In genomic region chr22:31614781-31615480, GRCh38 we compare ENCODE assay signal across 13 cellular contexts. TPM values are rescaled to one million over a fixed set of nuclear protein-coding genes. Genes with fewer than 3 reads are reported as not detected.
DNase-seq lines count a peak whose midpoint lies in the region; ATAC-seq and TF ChIP-seq lines count a peak whose summit lies in the region.
"Had no signal": no experiment of that assay in that cellular context is flagged by ENCODE, and none has a peak within 500 bp of the region (broad histone marks: within the 10 kb centered on the region; RNA-seq: fewer than 3 reads in every experiment).

No MANE protein-coding gene starts in this region.

- peaks cover 74% of the 10 kb centered on the region for H3K36me3 Mint-ChIP-seq in CD8-positive, alpha-beta T cell
- H3K36me3 Mint-ChIP-seq in activated T-helper 2 cell treated with anti-CD3 and anti-CD28 coated beads, Interferon-gamma antibody, Interleukin-2, Interleukin-4, amounts not matched to agents 10 μg/mL and 5 μg/mL and 100 μg/mL, durations not matched to agents 14 hours and 24 hours and 36 hours (ENCODE audit: low read depth), result peaks cover 67% of the 10 kb centered on the region
- H3K36me3 Mint-ChIP-seq in naive thymus-derived CD8-positive, alpha-beta T cell, result peaks cover 0 to 52% (median 2%) of the 10 kb centered on the region in 3 donors
- peaks cover 21% of the 10 kb centered on the region for H3K36me3 Mint-ChIP-seq in endothelial cell (ENCODE audit: low read depth, unreplicated experiment)

- intact Hi-C loops in CD8-positive, alpha-beta T cell (cut with DNase I, micrococcal nuclease), result no loop called here
- intact Hi-C loops in activated T-helper 2 cell treated with anti-CD3 and anti-CD28 coated beads, Interferon-gamma antibody, Interleukin-2, Interleukin-4, amounts not matched to agents 10 μg/mL and 5 μg/mL and 100 μg/mL, durations not matched to agents 14 hours and 24 hours and 36 hours (cut with micrococcal nuclease), result no loop called here

- H3K4me3 Mint-ChIP-seq in CD8-positive, alpha-beta T cell, result no peak overlapping the region
- no peak overlapping the region for H3K4me3 Mint-ChIP-seq in activated T-helper 2 cell treated with anti-CD3 and anti-CD28 coated beads, Interferon-gamma antibody, Interleukin-2, Interleukin-4, amounts not matched to agents 10 μg/mL and 5 μg/mL and 100 μg/mL, durations not matched to agents 14 hours and 24 hours and 36 hours (ENCODE audit: low read depth)
- peak overlapping the region in 1 of 10 donors; percentile 4 for H3K4me3 Mint-ChIP-seq in naive thymus-derived CD8-positive, alpha-beta T cell
- no peak overlapping the region for H3K4me3 Mint-ChIP-seq in endothelial cell (ENCODE audit: unreplicated experiment)

- peaks cover 29% of the 10 kb centered on the region for H4K20me1 ChIP-seq in BLaER1

- H3K36me3 ChIP-seq in BLaER1, result peaks cover 55% of the 10 kb centered on the region
- H3K36me3 ChIP-seq in CD8-positive, alpha-beta T cell (ENCODE audit: insufficient read depth, low read length), result peaks cover 45% of the 10 kb centered on the region

- H3K27me3 Mint-ChIP-seq in CD8-positive, alpha-beta T cell (ENCODE audit: low read depth), result no peaks in the 10 kb centered on the region
- no peaks in the 10 kb centered on the region for H3K27me3 Mint-ChIP-seq in activated T-helper 2 cell treated with anti-CD3 and anti-CD28 coated beads, Interferon-gamma antibody, Interleukin-2, Interleukin-4, amounts not matched to agents 10 μg/mL and 5 μg/mL and 100 μg/mL, durations not matched to agents 14 hours and 24 hours and 36 hours (ENCODE audit: low read depth)
- no peaks in the 10 kb centered on the region for H3K27me3 Mint-ChIP-seq in naive thymus-derived CD8-positive, alpha-beta T cell
- peaks cover 9% of the 10 kb centered on the region for H3K27me3 Mint-ChIP-seq in endothelial cell (ENCODE audit: unreplicated experiment)

- peak overlapping the region; percentile 61 for H3K9ac ChIP-seq in BLaER1

- peak overlapping the region; percentile 78 for H3K27ac ChIP-seq in BLaER1
- H3K27ac ChIP-seq in CD8-positive, alpha-beta T cell (ENCODE audit: low read depth, low read length), result no peak overlapping the region
- H3K27ac ChIP-seq: SJSA1 had no signal

- H3K4me1 Mint-ChIP-seq in CD8-positive, alpha-beta T cell (ENCODE audit: low read depth), result peaks cover 8% of the 10 kb centered on the region
- H3K4me1 Mint-ChIP-seq in activated T-helper 2 cell treated with anti-CD3 and anti-CD28 coated beads, Interferon-gamma antibody, Interleukin-2, Interleukin-4, amounts not matched to agents 10 μg/mL and 5 μg/mL and 100 μg/mL, durations not matched to agents 14 hours and 24 hours and 36 hours (ENCODE audit: low read depth), result peaks cover 15% of the 10 kb centered on the region
- H3K4me1 Mint-ChIP-seq in naive thymus-derived CD8-positive, alpha-beta T cell, result peaks cover 15 to 21% (median 16%) of the 10 kb centered on the region in 4 donors
- H3K4me1 Mint-ChIP-seq in endothelial cell (ENCODE audit: unreplicated experiment), result peaks cover 21% of the 10 kb centered on the region

- H3K27me3 ChIP-seq in BLaER1, result no peaks in the 10 kb centered on the region
- no peaks in the 10 kb centered on the region for H3K27me3 ChIP-seq in CD8-positive, alpha-beta T cell (ENCODE audit: insufficient read depth, low read length)
- H3K27me3 ChIP-seq: SJSA1 had no signal

- peaks cover 56% of the 10 kb centered on the region for H3K4me1 ChIP-seq in BLaER1
- no peaks in the 10 kb centered on the region for H3K4me1 ChIP-seq in CD8-positive, alpha-beta T cell (ENCODE audit: insufficient read depth, low read length)
- H3K4me1 ChIP-seq: SJSA1 had no signal

- no peak for TF ChIP-seq CTCF in CD8-positive, alpha-beta T cell (IDR thresholded peaks at IDR 0.05)
- TF ChIP-seq CTCF in endothelial cell (IDR thresholded peaks at IDR 0.05; ENCODE audit: unreplicated experiment), result no peak

- no peaks in the 10 kb centered on the region for H3K9me3 ChIP-seq in BLaER1
- H3K9me3 ChIP-seq in CD8-positive, alpha-beta T cell (ENCODE audit: low read length), result no peaks in the 10 kb centered on the region
- H3K9me3 ChIP-seq: SJSA1 had no signal

- no peak overlapping the region for H3K4me3 ChIP-seq in BLaER1
- H3K4me3 ChIP-seq in CD8-positive, alpha-beta T cell (ENCODE audit: low read depth, low read length), result no peak overlapping the region
- H3K4me3 ChIP-seq: SJSA1 had no signal

- peak overlapping the region; percentile 87 for H3K4me2 ChIP-seq in BLaER1

- POLR2A ChIA-PET in CD8-positive, alpha-beta T cell (lab: Charles Lee), result interaction anchor here (1.1 kb wide), 1 partner anchor 7 kb away, joined by 3 read pairs; no protein-coding TSS in a partner anchor
- POLR2A ChIA-PET in naive thymus-derived CD8-positive, alpha-beta T cell (lab: Charles Lee), result no interaction called here

- DNase-seq in CD8-positive, alpha-beta T cell, result no peak
- no peak for DNase-seq in activated T-helper 2 cell treated with anti-CD3 and anti-CD28 coated beads, Interferon-gamma antibody, Interleukin-2, Interleukin-4, amounts not matched to agents 10 μg/mL and 5 μg/mL and 100 μg/mL, durations not matched to agents 14 hours and 24 hours and 36 hours (ENCODE audit: low spot score)
- DNase-seq in naive thymus-derived CD8-positive, alpha-beta T cell, result no peak
- DNase-seq in NCI-H524 (lab: John Stamatoyannopoulos, UW), result no peak
- DNase-seq in DMS53 (lab: John Stamatoyannopoulos, UW), result no peak
- DNase-seq in endothelial cell (ENCODE audit: low spot score), result no peak
- DNase-seq: COR-L47, HCEC 1CT, kidney glomerular epithelial cell, NCI-H2171 treated with DMSO at 0.1 percent for 48 hours had no signal

- no peaks in the 10 kb centered on the region for H3K9me3 Mint-ChIP-seq in CD8-positive, alpha-beta T cell
- no peaks in the 10 kb centered on the region for H3K9me3 Mint-ChIP-seq in activated T-helper 2 cell treated with anti-CD3 and anti-CD28 coated beads, Interferon-gamma antibody, Interleukin-2, Interleukin-4, amounts not matched to agents 10 μg/mL and 5 μg/mL and 100 μg/mL, durations not matched to agents 14 hours and 24 hours and 36 hours
- no peaks in the 10 kb centered on the region for H3K9me3 Mint-ChIP-seq in naive thymus-derived CD8-positive, alpha-beta T cell
- no peaks in the 10 kb centered on the region for H3K9me3 Mint-ChIP-seq in endothelial cell (ENCODE audit: unreplicated experiment)

- CTCF ChIA-PET in CD8-positive, alpha-beta T cell (lab: Charles Lee), result interaction anchor here (1.0 to 1.5 kb wide), 2 partner anchors 15 to 40 kb away, joined by 3 to 5 read pairs; no protein-coding TSS in a partner anchor

- no peak for ATAC-seq in CD8-positive, alpha-beta T cell
- ATAC-seq in naive thymus-derived CD8-positive, alpha-beta T cell, result no peak
- no peak for ATAC-seq in HG03354 (IDR thresholded peaks at IDR 0.05; ENCODE audit: poor library complexity, severe bottlenecking, unreplicated experiment)

- peak overlapping the region; percentile 89 for H3K27ac Mint-ChIP-seq in CD8-positive, alpha-beta T cell
- H3K27ac Mint-ChIP-seq in activated T-helper 2 cell treated with anti-CD3 and anti-CD28 coated beads, Interferon-gamma antibody, Interleukin-2, Interleukin-4, amounts not matched to agents 10 μg/mL and 5 μg/mL and 100 μg/mL, durations not matched to agents 14 hours and 24 hours and 36 hours, result peak overlapping the region; percentile 88
- H3K27ac Mint-ChIP-seq in naive thymus-derived CD8-positive, alpha-beta T cell, result peak overlapping the region in 9 of 10 donors; percentile 28 to 94 (median 88)
- H3K27ac Mint-ChIP-seq in endothelial cell (ENCODE audit: unreplicated experiment), result no peak overlapping the region

RNA-seq across cellular contexts. Expression of gene PISD, which starts 47.1 kb away (rescaled TPM):
- total RNA-seq in CD8-positive, alpha-beta T cell, result 10 to 100 TPM; 41.2 to 43.6 TPM
- 44.3 and 44.9 TPM in 2 replicates for total RNA-seq in activated T-helper 2 cell treated with anti-CD3 and anti-CD28 coated beads, Interferon-gamma antibody, Interleukin-2, Interleukin-4, amounts not matched to agents 10 μg/mL and 5 μg/mL and 100 μg/mL, durations not matched to agents 14 hours and 24 hours and 36 hours
- total RNA-seq in naive thymus-derived CD8-positive, alpha-beta T cell, result 10 to 100 TPM; 35.2 to 36.6 TPM
- 10 to 100 TPM; 12.7 to 21.0 (median 17.7) TPM for polyA plus RNA-seq in naive thymus-derived CD8-positive, alpha-beta T cell
- 53.0 TPM for total RNA-seq in endothelial cell (ENCODE audit: unreplicated experiment)
